Comparison of ENCODE assay signal across 26 cellular contexts in the genomic region with DNA sequence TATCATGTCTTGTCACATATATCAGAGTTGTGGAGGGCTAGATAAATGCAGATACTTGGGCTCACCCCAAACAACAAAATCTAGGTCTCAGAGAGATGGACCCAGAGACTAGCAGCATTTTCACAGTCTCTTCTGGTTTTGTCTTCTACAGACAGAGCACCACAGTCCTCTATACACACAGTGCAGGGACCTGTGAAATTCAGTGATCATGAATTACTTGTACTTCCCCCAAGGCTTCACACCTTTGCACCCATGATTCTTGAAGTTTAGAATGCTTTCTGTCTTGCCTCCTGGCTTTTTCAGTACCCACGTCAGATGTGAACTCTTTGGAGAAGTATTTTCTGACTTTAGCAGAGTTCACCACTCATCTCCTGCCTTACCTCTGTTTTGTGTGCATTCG.
"Had no signal": no experiment of that assay in that cellular context is flagged by ENCODE, and none has a peak within 500 bp of the region (broad histone marks: within the 10 kb centered on the region; RNA-seq: fewer than 3 reads in every experiment).

No MANE protein-coding gene starts in this region.

- H3K4me1 ChIP-seq: neural progenitor cell, prostate gland, testis, thyroid gland, upper lobe of left lung, vagina had no signal

- H3K27me3 ChIP-seq: left lung, neural progenitor cell, pancreas, stomach, testis, thyroid gland, transverse colon, upper lobe of left lung, vagina had no signal

- H3K36me3 Mint-ChIP-seq: mesothelial cell of epicardium; naive B cell; neural progenitor cell; stimulated activated naive B cell treated with anti-CD40 and anti-IgM and Interleukin-4, amounts not matched to agents 10 μg/mL and 1 μg/mL and 100 μg/mL, for 72 hours had no signal

- H3K9ac ChIP-seq: neural progenitor cell had no signal

- H3K4me2 ChIP-seq: neural progenitor cell had no signal

- H3K4me3 Mint-ChIP-seq: mesothelial cell of epicardium; naive B cell; nephron progenitor cell; neural progenitor cell; stimulated activated naive B cell treated with anti-CD40 and anti-IgM and Interleukin-4, amounts not matched to agents 10 μg/mL and 1 μg/mL and 100 μg/mL, for 72 hours had no signal

- H3K36me3 ChIP-seq: left lung, neural progenitor cell, pancreas, prostate gland, stomach, thyroid gland, transverse colon, upper lobe of left lung, vagina had no signal

- H3K27ac ChIP-seq: left lung, neural progenitor cell, pancreas, prostate gland, skin epidermis, stomach, testis, thyroid gland, transverse colon, upper lobe of left lung, vagina had no signal

- H3K9me3 ChIP-seq: left lung, pancreas, prostate gland, stomach, testis, thyroid gland, transverse colon, upper lobe of left lung, vagina had no signal

- H3K27me3 Mint-ChIP-seq: naive B cell; stimulated activated naive B cell treated with anti-CD40 and anti-IgM and Interleukin-4, amounts not matched to agents 10 μg/mL and 1 μg/mL and 100 μg/mL, for 72 hours had no signal

- H3K4me1 Mint-ChIP-seq: neural progenitor cell had no signal

- ATAC-seq: left colon, pancreas, right cardiac atrium had no signal

- H2AFZ ChIP-seq: neural progenitor cell had no signal

- H3K4me3 ChIP-seq: left lung, lung, neural progenitor cell, pancreas, prostate gland, skin epidermis, stomach, testis, thyroid gland, transverse colon, upper lobe of left lung, vagina had no signal

- H3K27ac Mint-ChIP-seq: mesothelial cell of epicardium; nephron progenitor cell; neural progenitor cell; stimulated activated naive B cell treated with anti-CD40 and anti-IgM and Interleukin-4, amounts not matched to agents 10 μg/mL and 1 μg/mL and 100 μg/mL, for 72 hours had no signal

- DNase-seq: hippocampal formation; kidney; left colon; nephron progenitor cell; pancreas; retina; stimulated activated CD4-positive, alpha-beta T cell treated with anti-CD3 and anti-CD28 coated beads, Interleukin-12 subunit alpha, Interleukin-12 subunit beta, amount 100 ng/mL, for 4 hours; stimulated activated CD4-positive, alpha-beta T cell treated with anti-CD3 and anti-CD28 coated beads, Interleukin-15, amount 100 ng/mL, for 24 hours; stimulated activated CD4-positive, alpha-beta T cell treated with anti-CD3 and anti-CD28 coated beads, Interleukin-2, amount 100 ng/mL, for 24 hours; stimulated activated CD4-positive, alpha-beta T cell treated with anti-CD3 and anti-CD28 coated beads, Interleukin-4, amount 100 ng/mL, for 1 hour; stimulated activated naive B cell treated with anti-CD40 and anti-IgM and Interleukin-4, amounts not matched to agents 10 μg/mL and 1 μg/mL and 100 μg/mL, for 72 hours; stimulated activated naive CD8-positive, alpha-beta T cell treated with anti-CD3 and anti-CD28 coated beads, Interleukin-15, Interleukin-2, amounts not matched to agents 100 U/mL and 50 U/mL, for 24 hours; stomach; testis; thyroid gland; transverse colon had no signal

- H3K9me3 Mint-ChIP-seq: mesothelial cell of epicardium; naive B cell; nephron progenitor cell; neural progenitor cell; stimulated activated naive B cell treated with anti-CD40 and anti-IgM and Interleukin-4, amounts not matched to agents 10 μg/mL and 1 μg/mL and 100 μg/mL, for 72 hours had no signal
